In genomic region chr3:124510290-124510689, GRCh38 we compare ENCODE assay signal across 29 cellular contexts.
DNase-seq lines count a peak whose midpoint lies in the region; ATAC-seq and TF ChIP-seq lines count a peak whose summit lies in the region.
"Had no signal": no experiment of that assay in that cellular context is flagged by ENCODE, and none has a peak within 500 bp of the region (broad histone marks: within the 10 kb centered on the region; RNA-seq: fewer than 3 reads in every experiment).

No MANE protein-coding gene starts in this region.

- TF ChIP-seq EP300 in gastroesophageal sphincter (IDR thresholded peaks at IDR 0.05) = no peak

- CTCF ChIA-PET in AG04450 (lab: Charles Lee) = no interaction called here

- H4K20me1 ChIP-seq in GM23248 (ENCODE audit: insufficient read depth) = no peaks in the 10 kb centered on the region

- POLR2A ChIA-PET in AG04450 (lab: Yijun Ruan, JAX) = no interaction called here

- no peak for TF ChIP-seq POLR2A in gastroesophageal sphincter (IDR thresholded peaks at IDR 0.05)
- TF ChIP-seq POLR2A in spleen (IDR thresholded peaks at IDR 0.05) = no peak

- H3K36me3 ChIP-seq in GM23248 (ENCODE audit: low read depth) = no peaks in the 10 kb centered on the region
- no peaks in the 10 kb centered on the region for H3K36me3 ChIP-seq in RWPE2 (ENCODE audit: low read depth)
- H3K36me3 ChIP-seq in gastroesophageal sphincter = no peaks in the 10 kb centered on the region
- peaks cover 0 to 8% (median 0%) of the 10 kb centered on the region in 6 donors for H3K36me3 ChIP-seq in spleen
- H3K36me3 ChIP-seq: left ventricle myocardium inferior, uterus had no signal

- H3K9ac ChIP-seq in GM23248 = no peak overlapping the region

- in situ Hi-C loops in GM23248 (cut with MboI) = no loop called here

- H2AFZ ChIP-seq in GM23248 = no peak overlapping the region

- H3K9me3 ChIP-seq in AG04450 (ENCODE audit: control insufficient read depth, insufficient read depth, low read length) (no peaks in the 10 kb centered on the region), GM23248 (ENCODE audit: low read depth) (no peaks in the 10 kb centered on the region), RWPE2 (ENCODE audit: severe bottlenecking) (no peaks in the 10 kb centered on the region), gastroesophageal sphincter (no peaks in the 10 kb centered on the region), spleen (no peaks in the 10 kb centered on the region)
- H3K9me3 ChIP-seq: A549, left ventricle myocardium inferior, uterus had no signal

- ATAC-seq in RWPE2 (ENCODE audit: low read depth) = peak; percentile 74
- ATAC-seq in gastroesophageal sphincter = no peak
- ATAC-seq in HG03097 (IDR thresholded peaks at IDR 0.05; ENCODE audit: low FRiP score, unreplicated experiment) = no peak
- no peak for ATAC-seq in HG03280 (IDR thresholded peaks at IDR 0.05; ENCODE audit: unreplicated experiment)
- ATAC-seq: A549; activated CD8-positive, alpha-beta memory T cell treated with anti-CD3 and anti-CD28 coated beads, Interleukin-2, amount 10 ng/mL, durations not matched to agents 7 days and 5 days; activated T-cell treated with anti-CD3 and anti-CD28 coated beads, Interleukin-2, amount 50 U/mL, for 72 hours; naive thymus-derived CD4-positive, alpha-beta T cell; stimulated activated memory B cell treated with anti-CD40 and anti-IgM and Interleukin-4, amounts not matched to agents 10 μg/mL and 1 μg/mL and 100 μg/mL, for 72 hours; T-helper 17 cell had no signal

- H3K4me1 ChIP-seq in GM23248 (ENCODE audit: insufficient read depth) (peaks cover 12% of the 10 kb centered on the region), RWPE2 (ENCODE audit: insufficient read depth, poor library complexity, severe bottlenecking) (no peaks in the 10 kb centered on the region), gastroesophageal sphincter (peaks cover 0 to 32% (median 0%) of the 10 kb centered on the region in 3 donors), spleen (no peaks in the 10 kb centered on the region)
- H3K4me1 ChIP-seq: uterus had no signal

- H3K27me3 ChIP-seq in AG04450 (ENCODE audit: control insufficient read depth, insufficient read depth, low read length) (peaks cover 2% of the 10 kb centered on the region), GM23248 (replicated peaks; ENCODE audit: insufficient read depth) (no peaks in the 10 kb centered on the region), RWPE2 (ENCODE audit: insufficient read depth, poor library complexity, severe bottlenecking) (no peaks in the 10 kb centered on the region), gastroesophageal sphincter (no peaks in the 10 kb centered on the region), spleen (replicated peaks in 1 of 7) (peaks cover 0 to 5% (median 0%) of the 10 kb centered on the region in 7 donors)
- H3K27me3 ChIP-seq: uterus had no signal

- no peak overlapping the region for H3K4me3 ChIP-seq in AG04450 (ENCODE audit: low read depth, low read length)
- no peak overlapping the region for H3K4me3 ChIP-seq in GM23248
- no peak overlapping the region for H3K4me3 ChIP-seq in RWPE2 (ENCODE audit: severe bottlenecking)
- no peak overlapping the region for H3K4me3 ChIP-seq in fibroblast of the aortic adventitia (ENCODE audit: low read depth, low read length)
- H3K4me3 ChIP-seq in gastroesophageal sphincter = no peak overlapping the region
- no peak overlapping the region for H3K4me3 ChIP-seq in spleen
- H3K4me3 ChIP-seq: A549, left ventricle myocardium inferior, smooth muscle cell, uterus had no signal

- TF ChIP-seq CTCF in AG04450 (IDR thresholded peaks at IDR 0.05; ENCODE audit: low read depth, low read length) (no peak), RWPE2 (IDR thresholded peaks at IDR 0.05; ENCODE audit: poor library complexity, severe bottlenecking) (no peak), fibroblast of the aortic adventitia (IDR thresholded peaks at IDR 0.05; ENCODE audit: insufficient read depth, low read length) (no peak), gastroesophageal sphincter (IDR thresholded peaks at IDR 0.05) (no peak), spleen (IDR thresholded peaks at IDR 0.05 in 8 of 11, conservative IDR thresholded peaks at IDR 0.05 in 3 of 11) (no peak)

- H3K27ac ChIP-seq in AG04450 (ENCODE audit: low read depth, low read length) = no peak overlapping the region
- no peak overlapping the region for H3K27ac ChIP-seq in GM23248
- H3K27ac ChIP-seq in RWPE2 (ENCODE audit: poor library complexity, severe bottlenecking) = no peak overlapping the region
- no peak overlapping the region for H3K27ac ChIP-seq in gastroesophageal sphincter
- no peak overlapping the region for H3K27ac ChIP-seq in spleen
- H3K27ac ChIP-seq: A549, C4-2B, left ventricle myocardium inferior, uterus had no signal

- no peaks in the 10 kb centered on the region for H3K79me2 ChIP-seq in GM23248 (ENCODE audit: insufficient read depth)

- intact Hi-C loops in spleen (cut with DNase I; ENCODE audit: low total_unique reads) = no loop called here

- H3K4me2 ChIP-seq in GM23248 (ENCODE audit: unreplicated experiment) = no peak overlapping the region
- H3K4me2 ChIP-seq: A549, smooth muscle cell had no signal

- no peaks in the 10 kb centered on the region for H3K9me2 ChIP-seq in GM23248 (ENCODE audit: insufficient read depth)

- H3F3A ChIP-seq in GM23248 (ENCODE audit: insufficient read depth) = peaks cover 6% of the 10 kb centered on the region; the same call in 1 of the 2 replicates

- 53 to 54% methylated on average over 3 of the region's 3 CpGs for WGBS in GM23248 (ENCODE audit: low coverage in 1 of 2, low lambda C conversion rate in 2 of 2, missing lambda C conversion rate in 2 of 2), 2 experiments
- WGBS in gastroesophageal sphincter (ENCODE audit: low coverage in 1 of 2), 2 donors = 77 to 80% methylated on average over 3 of the region's 3 CpGs
- WGBS in spleen, 5 donors = 90 to 97% (median 93%) methylated on average over 3 of the region's 3 CpGs

- DNase-seq in AG04450 (ENCODE audit: low read depth, low spot score) = peak; percentile 6
- peak; percentile 76 for DNase-seq in GM23248
- DNase-seq in RWPE2 (ENCODE audit: low spot score) = no peak
- DNase-seq in fibroblast of the aortic adventitia (ENCODE audit: low read depth) = peak; percentile 7
- no peak for DNase-seq in spleen
- DNase-seq: activated CD4-positive, alpha-beta T cell treated with anti-CD3 and anti-CD28 coated beads, Interleukin-2, amount 10 ng/mL, durations not matched to agents 24 days and 14 days; activated CD8-positive, alpha-beta memory T cell treated with anti-CD3 and anti-CD28 coated beads, Interleukin-2, amount 10 ng/mL, durations not matched to agents 7 days and 5 days; activated naive CD4-positive, alpha-beta T cell treated with anti-CD3 and anti-CD28 coated beads for 36 hours; activated T-cell treated with anti-CD3 and anti-CD28 coated beads, Interleukin-2, amount 50 U/mL, for 72 hours; amniotic stem cell; Calu3; DND-41; Karpas-422; left ventricle myocardium inferior; naive thymus-derived CD4-positive, alpha-beta T cell; NCI-H1694 treated with DMSO at 0.1 percent for 48 hours; NCI-H2171 treated with DMSO at 0.1 percent for 48 hours; NCI-H526; occipital lobe; stimulated activated CD4-positive, alpha-beta T cell treated with anti-CD3 and anti-CD28 coated beads, Interleukin-4, amount 100 ng/mL, for 1 hour; T-helper 17 cell; uterus had no signal

Comparison
In these comparisons a context has a peak if more than half of its experiments do, and no peak if none do; other contexts are left out.
1. DNase-seq: peak in AG04450 (single experiment), GM23248 (single experiment) and fibroblast of the aortic adventitia (single experiment); none in RWPE2 (single experiment) and spleen (single experiment).